19 cellular contexts compared by ENCODE assay signal in the genomic region with DNA sequence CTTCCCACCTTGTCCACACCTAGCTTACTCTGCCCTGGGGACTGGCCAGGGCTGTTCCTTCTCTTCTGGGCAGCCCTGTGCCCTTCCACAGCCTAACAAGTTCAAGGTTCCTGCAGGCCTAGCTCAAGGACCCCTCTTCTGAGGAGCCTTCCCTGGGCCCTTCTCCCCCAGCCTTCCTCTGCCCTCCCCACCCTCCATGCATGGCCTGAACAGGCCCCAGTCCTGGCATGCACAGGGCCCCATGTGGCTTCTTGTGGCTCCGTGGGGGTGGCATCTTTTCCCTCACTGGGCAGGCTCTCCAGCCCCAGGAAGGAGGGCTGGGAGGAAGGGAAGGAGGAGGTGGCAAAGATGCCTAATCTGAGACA.
DNase-seq lines count a peak whose midpoint lies in the region; FAIRE-seq and TF ChIP-seq lines count a peak whose summit lies in the region.
"Had no signal": no experiment of that assay in that cellular context is flagged by ENCODE, and none has a peak within 500 bp of the region (broad histone marks: within the 10 kb centered on the region; RNA-seq: fewer than 3 reads in every experiment).

No MANE protein-coding gene starts in this region.

- H2BK5ac ChIP-seq in mesenchymal stem cell (ENCODE audit: low read depth, low read length, poor library complexity, severe bottlenecking): no peak overlapping the region

- no peak overlapping the region for H3K4me3 ChIP-seq in HEK293 (ENCODE audit: low read depth, low read length)
- no peak overlapping the region for H3K4me3 ChIP-seq in adipocyte (ENCODE audit: low read length)
- H3K4me3 ChIP-seq in mesenchymal stem cell (ENCODE audit: insufficient read depth in 1 of 2, low read depth in 1 of 2, low read length in 2 of 2): no peak overlapping the region
- H3K4me3 ChIP-seq in smooth muscle cell: no peak overlapping the region
- H3K4me3 ChIP-seq in small intestine (ENCODE audit: low read depth in 1 of 2, low read length in 2 of 2): no peak overlapping the region
- H3K4me3 ChIP-seq: adrenal gland, lung, right lobe of liver had no signal

- H2AFZ ChIP-seq in mesenchymal stem cell (ENCODE audit: low read depth, low read length) (peak overlapping the region; percentile 10), smooth muscle cell (ENCODE audit: low read depth) (peak overlapping the region; percentile 67)

- H3K4me1 ChIP-seq in HEK293 (ENCODE audit: control insufficient read depth, insufficient read depth, low read length) (no peaks in the 10 kb centered on the region), adipocyte (ENCODE audit: control insufficient read depth, insufficient read depth, low read length) (peaks cover 16% of the 10 kb centered on the region), mesenchymal stem cell (ENCODE audit: control insufficient read depth, insufficient read depth, low read depth, low read length) (peaks cover 14% of the 10 kb centered on the region), smooth muscle cell (ENCODE audit: low read depth) (peaks cover 10% of the 10 kb centered on the region), small intestine (ENCODE audit: control insufficient read depth in 2 of 2, insufficient read depth in 1 of 2, low read depth in 1 of 2, low read length in 1 of 2) (no peaks in the 10 kb centered on the region)
- H3K4me1 ChIP-seq: adrenal gland, right lobe of liver had no signal

- no peak for DNase-seq in adipocyte (ENCODE audit: low read depth)
- DNase-seq in mesenchymal stem cell: no peak
- no peak for DNase-seq in smooth muscle cell (lab: John Stamatoyannopoulos, UW; ENCODE audit: unreplicated experiment)
- DNase-seq in CD1c-positive myeloid dendritic cell (ENCODE audit: extremely low spot score): no peak
- DNase-seq in small intestine: no peak
- DNase-seq in NCI-H1694 treated with DMSO at 0.1 percent for 48 hours (lab: John Stamatoyannopoulos, UW): no peak
- DNase-seq: activated CD4-positive, alpha-beta memory T cell treated with anti-CD3 and anti-CD28 coated beads, Interleukin-2, amount 10 ng/mL, durations not matched to agents 7 days and 5 days; dermis blood vessel endothelial cell; DMS53; GDM1; KG1; NCI-H748 treated with DMSO at 0.1 percent for 48 hours; right lobe of liver; SHP77; SW 1271 had no signal

- peak overlapping the region; percentile 19 to 95 for H3K4ac ChIP-seq in mesenchymal stem cell (ENCODE audit: low read depth in 1 of 2, low read length in 2 of 2)

- no peaks in the 10 kb centered on the region for H3K36me3 ChIP-seq in HEK293 (ENCODE audit: control insufficient read depth in 2 of 2, insufficient read depth in 1 of 2, low read length in 2 of 2)
- no peaks in the 10 kb centered on the region for H3K36me3 ChIP-seq in adipocyte (ENCODE audit: control insufficient read depth, insufficient read depth, low read length, severe bottlenecking)
- no peaks in the 10 kb centered on the region for H3K36me3 ChIP-seq in mesenchymal stem cell (ENCODE audit: control insufficient read depth in 1 of 2, insufficient read depth in 2 of 2, low read depth in 1 of 2, low read length in 2 of 2)
- H3K36me3 ChIP-seq in smooth muscle cell (ENCODE audit: low read depth): no peaks in the 10 kb centered on the region
- no peaks in the 10 kb centered on the region for H3K36me3 ChIP-seq in small intestine (ENCODE audit: control insufficient read depth in 2 of 2, insufficient read depth in 2 of 2, low read length in 2 of 2)
- H3K36me3 ChIP-seq: adrenal gland, right lobe of liver had no signal

- H3K79me1 ChIP-seq in mesenchymal stem cell (replicated peaks; ENCODE audit: low read length, poor library complexity, severe bottlenecking): no peaks in the 10 kb centered on the region

- peak overlapping the region in 1 of 2 experiments; percentile 2 for H3K14ac ChIP-seq in mesenchymal stem cell (ENCODE audit: low read length in 2 of 2)

- POLR2A ChIA-PET in HEK293 (lab: Yijun Ruan, JAX): no interaction called here

- no peak for FAIRE-seq in small intestine (lab: Jason Lieb, UNC)
- FAIRE-seq: keratinocyte had no signal

- no peaks in the 10 kb centered on the region for H4K20me1 ChIP-seq in smooth muscle cell (ENCODE audit: low read depth)

- H4K8ac ChIP-seq in mesenchymal stem cell (ENCODE audit: low read length): peak overlapping the region; percentile 94

- H3K9ac ChIP-seq in adipocyte (ENCODE audit: low read length) (peak overlapping the region; percentile 55), mesenchymal stem cell (ENCODE audit: low read length) (no peak overlapping the region), smooth muscle cell (ENCODE audit: low read depth) (peak overlapping the region; percentile 55)

- H2BK120ac ChIP-seq in mesenchymal stem cell (ENCODE audit: low read depth, low read length): peak overlapping the region; percentile 93

- peak overlapping the region; percentile 73 to 85 for H2BK12ac ChIP-seq in mesenchymal stem cell (ENCODE audit: low read length in 2 of 2)

- H3K4me2 ChIP-seq in mesenchymal stem cell (ENCODE audit: low read length, poor library complexity, severe bottlenecking): no peak overlapping the region
- H3K4me2 ChIP-seq in smooth muscle cell: peak overlapping the region; percentile 56

- H3K18ac ChIP-seq in mesenchymal stem cell (ENCODE audit: low read depth in 1 of 2, low read length in 2 of 2): peak overlapping the region; percentile 44 to 97

- H2AK5ac ChIP-seq in mesenchymal stem cell (ENCODE audit: low read length, severe bottlenecking): no peak overlapping the region

- CTCF ChIA-PET in HEK293 (lab: Yijun Ruan, JAX): interaction anchor here (0.7 to 1.7 kb wide), 3 partner anchors 15 to 83 kb away, joined by 3 to 4 read pairs (median 3); no protein-coding TSS in a partner anchor

- H3F3A ChIP-seq in smooth muscle cell (ENCODE audit: low read depth): no peaks in the 10 kb centered on the region

- TF ChIP-seq CTCF in HEK293 (tag by site-specific recombination; IDR thresholded peaks at IDR 0.05) (no peak), smooth muscle cell (IDR thresholded peaks at IDR 0.05; ENCODE audit: borderline replicate concordance, insufficient read depth, poor library complexity, severe bottlenecking) (no peak)

- no peak overlapping the region for H3K27ac ChIP-seq in HEK293 (ENCODE audit: extremely low read depth, low read depth, low read length)
- no peak overlapping the region for H3K27ac ChIP-seq in mesenchymal stem cell (ENCODE audit: low read length, poor library complexity, severe bottlenecking)
- H3K27ac ChIP-seq in smooth muscle cell (ENCODE audit: low read depth): peak overlapping the region; percentile 73
- no peak overlapping the region for H3K27ac ChIP-seq in small intestine (ENCODE audit: low read depth in 1 of 2, low read length in 1 of 2)
- H3K27ac ChIP-seq: adrenal gland, right lobe of liver had no signal

- H4K91ac ChIP-seq in mesenchymal stem cell (ENCODE audit: low read length): peak overlapping the region; percentile 98

- no peaks in the 10 kb centered on the region for H3K27me3 ChIP-seq in adipocyte (replicated peaks; ENCODE audit: control insufficient read depth, insufficient read depth, low read length)
- peaks cover 0 to 5% of the 10 kb centered on the region in 2 experiments for H3K27me3 ChIP-seq in mesenchymal stem cell (ENCODE audit: control insufficient read depth in 1 of 2, insufficient read depth in 1 of 2, low read length in 2 of 2)
- peaks cover 11% of the 10 kb centered on the region for H3K27me3 ChIP-seq in smooth muscle cell (ENCODE audit: low read depth)
- H3K27me3 ChIP-seq in small intestine (ENCODE audit: control insufficient read depth in 2 of 2, insufficient read depth in 2 of 2, low read length in 2 of 2): no peaks in the 10 kb centered on the region
- H3K27me3 ChIP-seq: adrenal gland, right lobe of liver had no signal

- peak overlapping the region; percentile 92 for H2BK15ac ChIP-seq in mesenchymal stem cell (ENCODE audit: low read depth, poor library complexity, severe bottlenecking)

- no peaks in the 10 kb centered on the region for H3K79me2 ChIP-seq in smooth muscle cell (ENCODE audit: low read depth)

- H3K9me3 ChIP-seq in HEK293 (ENCODE audit: control insufficient read depth, insufficient read depth, low read depth, low read length): no peaks in the 10 kb centered on the region
- H3K9me3 ChIP-seq in adipocyte (ENCODE audit: control insufficient read depth, low read length): no peaks in the 10 kb centered on the region
- H3K9me3 ChIP-seq in mesenchymal stem cell (ENCODE audit: control insufficient read depth, low read length): no peaks in the 10 kb centered on the region
- no peaks in the 10 kb centered on the region for H3K9me3 ChIP-seq in smooth muscle cell (replicated peaks; ENCODE audit: low read depth)
- H3K9me3 ChIP-seq in small intestine (ENCODE audit: control insufficient read depth, low read depth): no peaks in the 10 kb centered on the region
- H3K9me3 ChIP-seq: adrenal gland, right lobe of liver had no signal

- H3K23ac ChIP-seq in mesenchymal stem cell (ENCODE audit: low read length in 2 of 2): no peak overlapping the region

- WGBS in mesenchymal stem cell: 17% methylated on average over 1 of the region's 1 CpG
- 0% methylated on average over 1 of the region's 1 CpG for WGBS in smooth muscle cell (ENCODE audit: low lambda C conversion rate)
- WGBS in small intestine, 3 donors: 20 to 33% (median 29%) methylated on average over 1 of the region's 1 CpG

TF ChIP-seq in HEK293, 187 proteins besides CTCF, POLR2A, EP300 and RAD21:
- TF ChIP-seq GLIS1 (tag by site-specific recombination; IDR thresholded peaks at IDR 0.05): peak; percentile 21
- TF ChIP-seq ZNF701 (tag by site-specific recombination; IDR thresholded peaks at IDR 0.05): no peak
TF ChIP-seq in HEK293: peak in this region for 1.
